Comparison of ENCODE assay signal across 29 cellular contexts in genomic region chr22:20948989-20949388, GRCh38. TPM values are rescaled to one million over a fixed set of nuclear protein-coding genes. Genes with fewer than 3 reads are reported as not detected.
"Had no signal": no experiment of that assay in that cellular context is flagged by ENCODE, and none has a peak within 500 bp of the region (broad histone marks: within the 10 kb centered on the region; RNA-seq: fewer than 3 reads in every experiment).

No MANE protein-coding gene starts in this region.

- H3K27ac ChIP-seq: gastrocnemius medialis, parathyroid adenoma, psoas muscle, upper lobe of left lung, vagina had no signal

- H2AFZ ChIP-seq: parathyroid adenoma had no signal

- ATAC-seq: activated CD4-positive, CD25-positive, alpha-beta regulatory T cell treated with anti-CD3 and anti-CD28 coated beads, Interleukin-2, amount 50 U/mL, for 24 hours; activated T-cell treated with anti-CD3 and anti-CD28 coated beads, Interleukin-2, amount 50 U/mL, for 4 hours; gastrocnemius medialis; psoas muscle; stimulated activated memory B cell treated with anti-CD40 and anti-IgM and Interleukin-4, amounts not matched to agents 10 μg/mL and 1 μg/mL and 100 μg/mL, for 72 hours; stimulated activated naive CD8-positive, alpha-beta T cell treated with anti-CD3 and anti-CD28 coated beads, Interleukin-15, amount 100 ng/mL, for 72 hours had no signal

- H3K27me3 Mint-ChIP-seq: activated CD4-positive, alpha-beta memory T cell treated with anti-CD3 and anti-CD28 coated beads for 36 hours; activated CD4-positive, alpha-beta T cell treated with anti-CD3 and anti-CD28 coated beads, Interleukin-2, amount 10 ng/mL, durations not matched to agents 24 days and 14 days; activated naive CD8-positive, alpha-beta T cell; stimulated activated memory B cell treated with anti-CD40 and anti-IgM and Interleukin-4, amounts not matched to agents 10 μg/mL and 1 μg/mL and 100 μg/mL, for 72 hours; stimulated activated naive CD8-positive, alpha-beta T cell treated with anti-CD3 and anti-CD28 coated beads, Interleukin-15, amount 100 ng/mL, for 72 hours had no signal

- H3K9me3 ChIP-seq: gastrocnemius medialis, psoas muscle, upper lobe of left lung, vagina had no signal

- H3K4me2 ChIP-seq: smooth muscle cell had no signal

- H3K9ac ChIP-seq: parathyroid adenoma had no signal

- H3K4me1 ChIP-seq: parathyroid adenoma had no signal

- H3K4me3 Mint-ChIP-seq: activated CD4-positive, alpha-beta memory T cell treated with anti-CD3 and anti-CD28 coated beads for 36 hours; activated CD4-positive, alpha-beta T cell treated with anti-CD3 and anti-CD28 coated beads, Interleukin-2, amount 10 ng/mL, durations not matched to agents 24 days and 14 days; activated T-cell treated with anti-CD3 and anti-CD28 coated beads, Interleukin-2, amount 50 U/mL, for 4 hours; neural crest cell; stimulated activated memory B cell treated with anti-CD40 and anti-IgM and Interleukin-4, amounts not matched to agents 10 μg/mL and 1 μg/mL and 100 μg/mL, for 72 hours; stimulated activated naive CD8-positive, alpha-beta T cell treated with anti-CD3 and anti-CD28 coated beads, Interleukin-15, amount 100 ng/mL, for 72 hours; T-helper 2 cell treated with Interferon-gamma antibody and Interleukin-4, amounts not matched to agents 5 μg/mL and 100 μg/mL, for 36 hours had no signal

- H3K27me3 ChIP-seq: gastrocnemius medialis, upper lobe of left lung, vagina had no signal

- DNase-seq: activated CD4-positive, alpha-beta memory T cell treated with anti-CD3 and anti-CD28 coated beads for 36 hours; activated CD4-positive, alpha-beta T cell treated with anti-CD3 and anti-CD28 coated beads, Interleukin-2, amount 10 ng/mL, durations not matched to agents 24 days and 14 days; activated naive CD4-positive, alpha-beta T cell; activated T-cell treated with anti-CD3 and anti-CD28 coated beads, Interleukin-2, amount 50 U/mL, for 4 hours; amygdala; central memory CD4-positive, alpha-beta T cell; dermis blood vessel endothelial cell; effector CD4-positive, alpha-beta T cell; gastrocnemius medialis; glutamatergic neuron; islet precursor cell; left colon; mammary epithelial cell; occipital lobe; psoas muscle; stimulated activated CD4-positive, alpha-beta T cell treated with anti-CD3 and anti-CD28 coated beads, Interleukin-1b, Interleukin-23, amount 100 ng/mL, for 48 hours; stimulated activated CD4-positive, alpha-beta T cell treated with anti-CD3 and anti-CD28 coated beads, Interleukin-4, amount 100 ng/mL, for 4 hours; stimulated activated CD8-positive, alpha-beta memory T cell treated with anti-CD3 and anti-CD28 coated beads, Interleukin-4, amount 100 ng/mL, for 48 hours; stimulated activated naive CD8-positive, alpha-beta T cell treated with anti-CD3 and anti-CD28 coated beads, Interleukin-15, amount 100 ng/mL, for 72 hours; substantia nigra; upper lobe of left lung had no signal

- H3K9me3 Mint-ChIP-seq: activated CD4-positive, alpha-beta memory T cell treated with anti-CD3 and anti-CD28 coated beads for 36 hours; activated CD4-positive, alpha-beta T cell treated with anti-CD3 and anti-CD28 coated beads, Interleukin-2, amount 10 ng/mL, durations not matched to agents 24 days and 14 days; activated T-cell treated with anti-CD3 and anti-CD28 coated beads, Interleukin-2, amount 50 U/mL, for 4 hours; neural crest cell; stimulated activated memory B cell treated with anti-CD40 and anti-IgM and Interleukin-4, amounts not matched to agents 10 μg/mL and 1 μg/mL and 100 μg/mL, for 72 hours; stimulated activated naive CD8-positive, alpha-beta T cell treated with anti-CD3 and anti-CD28 coated beads, Interleukin-15, amount 100 ng/mL, for 72 hours; T-helper 2 cell treated with Interferon-gamma antibody and Interleukin-4, amounts not matched to agents 5 μg/mL and 100 μg/mL, for 36 hours had no signal

- H3K4me3 ChIP-seq: gastrocnemius medialis, psoas muscle, smooth muscle cell, upper lobe of left lung, vagina had no signal

- H3K27ac Mint-ChIP-seq: activated CD4-positive, alpha-beta memory T cell treated with anti-CD3 and anti-CD28 coated beads for 36 hours; stimulated activated memory B cell treated with anti-CD40 and anti-IgM and Interleukin-4, amounts not matched to agents 10 μg/mL and 1 μg/mL and 100 μg/mL, for 72 hours; stimulated activated naive CD8-positive, alpha-beta T cell treated with anti-CD3 and anti-CD28 coated beads, Interleukin-15, amount 100 ng/mL, for 72 hours; T-helper 2 cell treated with Interferon-gamma antibody and Interleukin-4, amounts not matched to agents 5 μg/mL and 100 μg/mL, for 36 hours had no signal

RNA-seq across cellular contexts. Expression of gene AIFM3, which starts 18.1 kb away (rescaled TPM):
- total RNA-seq: activated CD4-positive, alpha-beta memory T cell treated with anti-CD3 and anti-CD28 coated beads for 36 hours; vagina had no signal
- polyA plus RNA-seq: smooth muscle cell had no signal
